1 cellular context compared by ENCODE assay signal in genomic region chr13:30158774-30159445, GRCh38.
TF ChIP-seq lines count a peak whose summit lies in the region.

No MANE protein-coding gene starts in this region.

TF ChIP-seq in K562, 482 proteins besides CTCF, POLR2A, EP300 and RAD21 (continued from another document):
- no peak for TF ChIP-seq ZBTB40 (IDR thresholded peaks at IDR 0.05)
- no peak for TF ChIP-seq ZBTB40 (CRISPR knock-in tag; IDR thresholded peaks at IDR 0.05)
- no peak for TF ChIP-seq MTA1 (IDR thresholded peaks at IDR 0.05; ENCODE audit: borderline replicate concordance)
- TF ChIP-seq SP1 (CRISPR knock-in tag; IDR thresholded peaks at IDR 0.05), result no peak
- no peak for TF ChIP-seq HEY1 (CRISPR knock-in tag; IDR thresholded peaks at IDR 0.05; ENCODE audit: borderline replicate concordance)
- no peak for TF ChIP-seq KDM2B (CRISPR knock-in tag; IDR thresholded peaks at IDR 0.05)
- TF ChIP-seq DNMT1 (IDR thresholded peaks at IDR 0.05), result no peak
TF ChIP-seq in K562: peak in this region for 0.
